ENCODE assay signal across 8 cellular contexts in genomic region chr10:4981722-4982471, GRCh38. TPM values are rescaled to one million over a fixed set of nuclear protein-coding genes. Genes with fewer than 3 reads are reported as not detected.
DNase-seq lines count a peak whose midpoint lies in the region; ATAC-seq, FAIRE-seq and TF ChIP-seq lines count a peak whose summit lies in the region.

No MANE protein-coding gene starts in this region.

- under 1% methylated on average over 13 of the region's 14 CpGs for WGBS in K562 (ENCODE audit: insufficient coverage, low coverage, missing lambda C conversion rate)

- peaks cover 5% of the 10 kb centered on the region; the same call in 1 of the 3 replicates for H3K36me3 ChIP-seq in K562 (ENCODE audit: control insufficient read depth, insufficient read depth, low read length)

- peak; percentile 78 to 79 (median 78) for TF ChIP-seq CTCF in K562 (IDR thresholded peaks at IDR 0.05 in 2 of 3, conservative IDR thresholded peaks at IDR 0.05 in 1 of 3; ENCODE audit: insufficient read depth in 2 of 3, low read depth in 1 of 3, low read length in 3 of 3)

- H2AFZ ChIP-seq in K562 (ENCODE audit: low read depth, low read length): peak overlapping the region; percentile 81

- no peaks in the 10 kb centered on the region for H3K9me1 ChIP-seq in K562 (ENCODE audit: control insufficient read depth, insufficient read depth, low read length)

- peak overlapping the region; percentile 34 to 53; a peak in 3 of 4 replicates for H3K9ac ChIP-seq in K562 (ENCODE audit: insufficient read depth in 1 of 2, low read depth in 2 of 2, low read length in 2 of 2)

- H3K4me3 ChIP-seq in K562: no peak overlapping the region

- FAIRE-seq in HTR-8/SVneo (lab: Jason Lieb, UNC) (no peak), K562 (lab: Jason Lieb, UNC) (peak; percentile 90)

- H3K27ac ChIP-seq in K562 (ENCODE audit: extremely low read depth, low read depth, low read length): peak overlapping the region; percentile 82

- peak; percentile 63; the same call in 1 of the 2 replicates for TF ChIP-seq POLR2A in K562 (conservative IDR thresholded peaks at IDR 0.05)

- ATAC-seq in K562 (peak; percentile 89), left colon (peak; percentile 88), HG03135 (IDR thresholded peaks at IDR 0.05; ENCODE audit: unreplicated experiment) (no peak)
- ATAC-seq in activated T-helper 17 cell treated with anti-CD3 and anti-CD28 coated beads, Interleukin-2, amount 50 U/mL, for 72 hours (replicated peaks): no peak

- H3K27me3 Mint-ChIP-seq in activated T-helper 17 cell treated with anti-CD3 and anti-CD28 coated beads, Interleukin-2, amount 50 U/mL, for 72 hours: peaks cover 5% of the 10 kb centered on the region

- peak; percentile 58 to 78 for TF ChIP-seq RAD21 in K562 (CRISPR knock-in tag; conservative IDR thresholded peaks at IDR 0.05 in 1 of 2, IDR thresholded peaks at IDR 0.05 in 1 of 2)

- H3K36me3 Mint-ChIP-seq in activated T-helper 17 cell treated with anti-CD3 and anti-CD28 coated beads, Interleukin-2, amount 50 U/mL, for 72 hours (ENCODE audit: low read depth): no peaks in the 10 kb centered on the region

- CTCF ChIA-PET in K562 (lab: Yijun Ruan, JAX; ENCODE audit: low intra/inter-chr PET ratio): interaction anchor here (0.8 to 1.9 kb wide), 3 partner anchors 108 to 166 kb away, joined by 3 to 13 read pairs (median 4); no protein-coding TSS in a partner anchor

- no peaks in the 10 kb centered on the region for H3K79me2 ChIP-seq in K562 (ENCODE audit: control insufficient read depth, insufficient read depth, low read length)

- H4K20me1 ChIP-seq in K562 (replicated peaks; ENCODE audit: control insufficient read depth, insufficient read depth, low read length): no peaks in the 10 kb centered on the region

- in situ Hi-C loops in K562 (cut with MboI): loop anchor here (5.0 kb wide), 2 partner anchors 135 to 300 kb away; no protein-coding TSS in a partner anchor

- peak; percentile 22 for DNase-seq in CMK (ENCODE audit: low read depth)
- DNase-seq in HTR-8/SVneo (ENCODE audit: insufficient read length, low spot score): peak; percentile 5
- peak; percentile 62 to 93 (median 64) for DNase-seq in K562 (ENCODE audit: extremely low read depth in 1 of 4, low spot score in 3 of 4)
- peak; percentile 13 to 67 for DNase-seq in left colon
- DNase-seq in NCI-H128 (lab: John Stamatoyannopoulos, UW; ENCODE audit: unreplicated experiment): no peak
- no peak for DNase-seq in ureter (ENCODE audit: low spot score)

- no peak overlapping the region for H3K27ac Mint-ChIP-seq in activated T-helper 17 cell treated with anti-CD3 and anti-CD28 coated beads, Interleukin-2, amount 50 U/mL, for 72 hours

- no peaks in the 10 kb centered on the region for H3K9me3 Mint-ChIP-seq in activated T-helper 17 cell treated with anti-CD3 and anti-CD28 coated beads, Interleukin-2, amount 50 U/mL, for 72 hours

- no peak overlapping the region for H3K4me3 Mint-ChIP-seq in activated T-helper 17 cell treated with anti-CD3 and anti-CD28 coated beads, Interleukin-2, amount 50 U/mL, for 72 hours

- H3K9me3 ChIP-seq in K562 (replicated peaks; ENCODE audit: control insufficient read depth, insufficient read depth, low read depth, low read length): no peaks in the 10 kb centered on the region; the same call in 1 of the 2 replicates

- H3K4me1 Mint-ChIP-seq in activated T-helper 17 cell treated with anti-CD3 and anti-CD28 coated beads, Interleukin-2, amount 50 U/mL, for 72 hours: no peaks in the 10 kb centered on the region

- peaks cover 18 to 20% of the 10 kb centered on the region in 2 experiments; a peak in 4 of 5 replicates for H3K4me1 ChIP-seq in K562 (replicated peaks in 1 of 2; ENCODE audit: control insufficient read depth in 2 of 2, insufficient read depth in 2 of 2, low read length in 2 of 2)

- intact Hi-C loops in K562 (cut with micrococcal nuclease): loop anchor here (1.0 to 10.0 kb wide), 7 partner anchors 40 to 453 kb away; partner anchors contain the start of gene AKR1C3
- intact Hi-C loops in left colon (cut with DNase I, micrococcal nuclease): no loop called here

- peak; percentile 92 for TF ChIP-seq EP300 in K562 (IDR thresholded peaks at IDR 0.05; ENCODE audit: low read length)

- no TSS peak for BruUV-seq in K562 (replicated peaks; lab: Mats Ljungman, UMichigan)

- POLR2A ChIA-PET in K562 (lab: Yijun Ruan, JAX): interaction anchor here (0.6 to 1.2 kb wide), 5 partner anchors 112 to 249 kb away, joined by 3 to 4 read pairs (median 3); partner anchors contain the start of gene AKR1C3

- H3K27me3 ChIP-seq in K562 (ENCODE audit: control insufficient read depth in 2 of 2, insufficient read depth in 2 of 2, low read length in 2 of 2): no peaks in the 10 kb centered on the region

- H3K4me2 ChIP-seq in K562 (ENCODE audit: insufficient read depth, low read length): peak overlapping the region; percentile 81

TF ChIP-seq in K562, 482 proteins besides CTCF, POLR2A, EP300 and RAD21 (continues in another document):
- TF ChIP-seq KHSRP (IDR thresholded peaks at IDR 0.05) (no peak), BDP1 (IDR thresholded peaks at IDR 0.05; ENCODE audit: insufficient read depth, insufficient read length) (no peak), POLR2AphosphoS2 (IDR thresholded peaks at IDR 0.05; ENCODE audit: low read length) (peak; percentile 95), MLLT1 (IDR thresholded peaks at IDR 0.05) (peak in 1 of 2 experiments; percentile 84; a peak in 2 of 4 replicates), TOE1 (IDR thresholded peaks at IDR 0.05; ENCODE audit: borderline replicate concordance) (peak; percentile 47; the same call in 1 of the 2 replicates), TOE1 (CRISPR knock-in tag; IDR thresholded peaks at IDR 0.05; ENCODE audit: borderline replicate concordance, low read depth) (no peak), PRMT5 (CRISPR knock-in tag; IDR thresholded peaks at IDR 0.05) (no peak), CREB1 (IDR thresholded peaks at IDR 0.05) (0 out of 2 replicates have a peak, but pooled peaks have one; percentile 26), CREB1 (CRISPR knock-in tag; IDR thresholded peaks at IDR 0.05) (peak; percentile 36; the same call in 1 of the 2 replicates), NBN (IDR thresholded peaks at IDR 0.05; ENCODE audit: low read depth) (peak; percentile 80; the same call in 1 of the 2 replicates), ZSCAN29 (IDR thresholded peaks at IDR 0.05) (0 out of 2 replicates have a peak, but pooled peaks have one; percentile 40)

RNA-seq across cellular contexts. Expression of gene AKR1C1, which starts 18.7 kb away (rescaled TPM):
- total RNA-seq in K562 (2011; cell fraction: chromatin; rRNA removed; ENCODE audit: low replicate concordance): 36.5 and 72.6 TPM in 2 replicates
- total RNA-seq in K562 (2011; cell fraction: nucleolus; rRNA removed): 22.3 and 25.3 TPM in 2 replicates
- 38.8 and 56.3 TPM in 2 replicates for total RNA-seq in K562 (2011; cell fraction: nucleoplasm; rRNA removed)
- total RNA-seq in K562 (2014; rRNA removed) (43.5 and 48.7 TPM in 2 replicates), K562 (2014; rRNA removed; fragmentation: Illumina TruSeq; extraction: Trizol) (82.4 and 83.2 TPM in 2 replicates), K562 (2015; rRNA removed; fragmentation: Illumina TruSeq; extraction: Trizol) (63.9 and 67.7 TPM in 2 replicates), K562 (2021) (75.9 and 80.0 TPM in 2 replicates), left colon (10 to 100 TPM; 12.8 to 88.1 TPM), ureter (31.4 TPM)
- polyA plus RNA-seq in K562 (2011; rRNA removed) (50.5 and 180 TPM in 2 replicates), K562 (2014; fragmentation: Illumina TruSeq; extraction: Trizol) (118 and 119 TPM in 2 replicates), K562 (2014; fragmentation: Nextera tagmentation; extraction: Ambion mirVana) (10 to 100 TPM; 74.3 to 83.8 TPM), K562 (2014; rRNA removed) (86.6 and 88.7 TPM in 2 replicates)
- 36.9 and 138 TPM in 2 replicates for polyA plus RNA-seq in K562 (2011; cell fraction: cytosol; rRNA removed)
- 29.3 and 50.1 TPM in 2 replicates for polyA plus RNA-seq in K562 (2011; cell fraction: nucleus; rRNA removed)
- polyA plus RNA-seq in K562 (2012): 65.7 and 95.2 TPM in 2 replicates
- polyA minus RNA-seq in K562 (2011; rRNA and poly(A)+ RNA removed): 37.0 and 121 TPM in 2 replicates
- polyA minus RNA-seq in K562 (2011; cell fraction: cytosol; rRNA and poly(A)+ RNA removed): 9.2 and 47.7 TPM in 2 replicates
- polyA minus RNA-seq in K562 (2011; cell fraction: nucleus; rRNA and poly(A)+ RNA removed): 23.7 and 26.7 TPM in 2 replicates
- under 1 TPM; 0.32 to 0.71 TPM for total RNA-seq in activated T-helper 17 cell treated with anti-CD3 and anti-CD28 coated beads, Interleukin-2, amount 50 U/mL, for 72 hours

RNA-seq across cellular contexts. Expression of gene AKR1C2, which starts 21.8 kb away (rescaled TPM):
- total RNA-seq in K562 (2011; cell fraction: chromatin; rRNA removed; ENCODE audit: low replicate concordance): 9.6 and 17.1 TPM in 2 replicates
- total RNA-seq in K562 (2011; cell fraction: nucleolus; rRNA removed): 5.5 and 5.8 TPM in 2 replicates
- 7.6 and 12.6 TPM in 2 replicates for total RNA-seq in K562 (2011; cell fraction: nucleoplasm; rRNA removed)
- total RNA-seq in K562 (2014; rRNA removed) (13.8 and 15.1 TPM in 2 replicates), K562 (2014; rRNA removed; fragmentation: Illumina TruSeq; extraction: Trizol) (28.2 and 30.5 TPM in 2 replicates), K562 (2015; rRNA removed; fragmentation: Illumina TruSeq; extraction: Trizol) (20.4 and 20.8 TPM in 2 replicates), K562 (2021) (29.4 and 31.3 TPM in 2 replicates), left colon (10 to 100 TPM; 18.8 to 65.4 TPM), ureter (343 TPM)
- polyA plus RNA-seq in K562 (2011; rRNA removed) (27.8 and 74.0 TPM in 2 replicates), K562 (2014; fragmentation: Illumina TruSeq; extraction: Trizol) (29.9 and 30.5 TPM in 2 replicates), K562 (2014; fragmentation: Nextera tagmentation; extraction: Ambion mirVana) (10 to 100 TPM; 49.2 to 59.2 TPM), K562 (2014; rRNA removed) (29.0 and 35.4 TPM in 2 replicates)
- polyA plus RNA-seq in K562 (2011; cell fraction: cytosol; rRNA removed): 15.3 and 30.7 TPM in 2 replicates
- polyA plus RNA-seq in K562 (2011; cell fraction: nucleus; rRNA removed): 16.8 and 23.7 TPM in 2 replicates
- 27.7 and 32.2 TPM in 2 replicates for polyA plus RNA-seq in K562 (2012)
- 15.3 and 36.2 TPM in 2 replicates for polyA minus RNA-seq in K562 (2011; rRNA and poly(A)+ RNA removed)
- polyA minus RNA-seq in K562 (2011; cell fraction: cytosol; rRNA and poly(A)+ RNA removed): 5.4 and 16.5 TPM in 2 replicates
- polyA minus RNA-seq in K562 (2011; cell fraction: nucleus; rRNA and poly(A)+ RNA removed): 5.4 and 5.9 TPM in 2 replicates
- not detected for total RNA-seq in activated T-helper 17 cell treated with anti-CD3 and anti-CD28 coated beads, Interleukin-2, amount 50 U/mL, for 72 hours

Comparison
In these comparisons a context has a peak if more than half of its experiments do, and no peak if none do; other contexts are left out.
1. DNase-seq: peak in CMK (single experiment), HTR-8/SVneo (single experiment), K562 (4 of 4) and left colon (2 of 2); none in NCI-H128 (single experiment) and ureter (single experiment).
2. ATAC-seq: peak in K562 (single experiment) and left colon (single experiment); none in activated T-helper 17 cell treated with anti-CD3 and anti-CD28 coated beads, Interleukin-2, amount 50 U/mL, for 72 hours (single experiment) and HG03135 (single experiment).
3. RNA of gene AKR1C1, which starts 18.7 kb away (total RNA-seq): 12.8 to 88.1 TPM in left colon, 22.3 to 83.2 TPM in K562 and 31.4 TPM in ureter (single experiment); 0.32 to 0.71 TPM in activated T-helper 17 cell treated with anti-CD3 and anti-CD28 coated beads, Interleukin-2, amount 50 U/mL, for 72 hours; every median in the first group is over 4 times any median in the second.
4. RNA of gene AKR1C2, which starts 21.8 kb away (total RNA-seq): 343 TPM in ureter (single experiment), 18.8 to 65.4 TPM in left colon and 5.5 to 31.3 TPM in K562; not detected in activated T-helper 17 cell treated with anti-CD3 and anti-CD28 coated beads, Interleukin-2, amount 50 U/mL, for 72 hours; every median in the first group is over 4 times any median in the second.